In genomic region chr5:134053840-134054338, GRCh38 we compare ENCODE assay signal across 9 cellular contexts. TPM values are rescaled to one million over a fixed set of nuclear protein-coding genes. Genes with fewer than 3 reads are reported as not detected.
DNase-seq lines count a peak whose midpoint lies in the region; ATAC-seq, FAIRE-seq and TF ChIP-seq lines count a peak whose summit lies in the region.
"Had no signal": no experiment of that assay in that cellular context is flagged by ENCODE, and none has a peak within 500 bp of the region (broad histone marks: within the 10 kb centered on the region; RNA-seq: fewer than 3 reads in every experiment).

No MANE protein-coding gene starts in this region.

- intact Hi-C loops in kidney (cut with DNase I) = no loop called here

- H3K9me3 ChIP-seq in kidney (ENCODE audit: control insufficient read depth in 1 of 2, low read length in 2 of 2) = no peaks in the 10 kb centered on the region
- no peaks in the 10 kb centered on the region for H3K9me3 ChIP-seq in endodermal cell (ENCODE audit: control insufficient read depth, low read length)
- no peaks in the 10 kb centered on the region for H3K9me3 ChIP-seq in hepatocyte (ENCODE audit: low read depth)
- H3K9me3 ChIP-seq: ovary had no signal

- no peaks in the 10 kb centered on the region for H3K79me2 ChIP-seq in hepatocyte

- TF ChIP-seq CTCF in AG10803 (conservative IDR thresholded peaks at IDR 0.05; ENCODE audit: low read length) (no peak), VCaP (conservative IDR thresholded peaks at IDR 0.05) (no peak), kidney (IDR thresholded peaks at IDR 0.05; ENCODE audit: borderline replicate concordance, extremely low read depth, insufficient read depth) (no peak), endodermal cell (conservative IDR thresholded peaks at IDR 0.05) (no peak), hepatocyte (IDR thresholded peaks at IDR 0.05; ENCODE audit: poor library complexity) (no peak)

- H3K36me3 Mint-ChIP-seq in endodermal cell (ENCODE audit: low read depth) = no peaks in the 10 kb centered on the region

- WGBS in endodermal cell (ENCODE audit: insufficient coverage in 1 of 2, insufficient read length in 1 of 2), 2 experiments = 65 to 67% methylated on average over 4 to 5 of the region's 5 CpGs
- WGBS in hepatocyte (ENCODE audit: low lambda C conversion rate, missing lambda C conversion rate) = 53% methylated on average over 5 of the region's 5 CpGs

- H3K4me3 ChIP-seq in AG10803 (ENCODE audit: low read length) = no peak overlapping the region
- H3K4me3 ChIP-seq in kidney (ENCODE audit: low read length in 2 of 2) = no peak overlapping the region
- no peak overlapping the region for H3K4me3 ChIP-seq in endodermal cell (ENCODE audit: low read length)
- H3K4me3 ChIP-seq in hepatocyte = no peak overlapping the region
- H3K4me3 ChIP-seq: ovary had no signal

- no peak overlapping the region for H3K4me3 Mint-ChIP-seq in endodermal cell

- no peak for ATAC-seq in GM21786 (IDR thresholded peaks at IDR 0.05; ENCODE audit: unreplicated experiment)

- no peaks in the 10 kb centered on the region for H3K36me3 ChIP-seq in kidney (ENCODE audit: control insufficient read depth in 1 of 2, insufficient read depth in 2 of 2, low read length in 2 of 2)
- no peaks in the 10 kb centered on the region for H3K36me3 ChIP-seq in endodermal cell (ENCODE audit: control insufficient read depth, insufficient read depth, low read length)
- H3K36me3 ChIP-seq in hepatocyte (replicated peaks; ENCODE audit: insufficient read depth, low read depth) = no peaks in the 10 kb centered on the region
- H3K36me3 ChIP-seq: ovary had no signal

- H4K20me1 ChIP-seq in hepatocyte (ENCODE audit: insufficient read depth, poor library complexity, severe bottlenecking) = no peaks in the 10 kb centered on the region

- no peaks in the 10 kb centered on the region for H3K9me3 Mint-ChIP-seq in endodermal cell

- no peak overlapping the region for H2AFZ ChIP-seq in hepatocyte

- peak; percentile 40 for DNase-seq in AG10803 (ENCODE audit: low read depth)
- DNase-seq in HT-29 (ENCODE audit: low spot score) = peak; percentile 91
- peak; percentile 81 for DNase-seq in kidney
- no peak for DNase-seq in endodermal cell
- no peak for DNase-seq in hepatocyte (ENCODE audit: low spot score)
- no peak for DNase-seq in activated CD8-positive, alpha-beta memory T cell treated with anti-CD3 and anti-CD28 coated beads, Interleukin-2, amount 50 U/mL, for 48 hours
- DNase-seq: ovary had no signal

- no peaks in the 10 kb centered on the region for H3K27me3 Mint-ChIP-seq in endodermal cell (ENCODE audit: insufficient read depth)

- no peaks in the 10 kb centered on the region for H3K27me3 ChIP-seq in endodermal cell (ENCODE audit: control insufficient read depth, insufficient read depth, low read length, poor library complexity, severe bottlenecking)
- H3K27me3 ChIP-seq in hepatocyte = no peaks in the 10 kb centered on the region
- H3K27me3 ChIP-seq: ovary had no signal

- no peak overlapping the region for H3K4me2 ChIP-seq in hepatocyte

- H3K27ac ChIP-seq in VCaP (peak overlapping the region; percentile 71), kidney (ENCODE audit: low read depth in 2 of 2, low read length in 2 of 2) (no peak overlapping the region), endodermal cell (ENCODE audit: low read depth, low read length) (no peak overlapping the region), hepatocyte (no peak overlapping the region)
- H3K27ac ChIP-seq: ovary had no signal

- no peak for FAIRE-seq in kidney (lab: Jason Lieb, UNC)

- no peak overlapping the region for H3K9ac ChIP-seq in kidney (ENCODE audit: low read length in 2 of 2)
- no peak overlapping the region for H3K9ac ChIP-seq in endodermal cell (ENCODE audit: extremely low read depth, low read length, poor library complexity, severe bottlenecking)

- H3K9me2 ChIP-seq in hepatocyte (replicated peaks; ENCODE audit: insufficient read depth) = no peaks in the 10 kb centered on the region

- H3K4me1 Mint-ChIP-seq in endodermal cell = peaks cover 10% of the 10 kb centered on the region

- no peak overlapping the region for H3K27ac Mint-ChIP-seq in endodermal cell

- H3K4me1 ChIP-seq in kidney (ENCODE audit: control insufficient read depth in 1 of 2, insufficient read depth in 1 of 2, low read depth in 1 of 2, low read length in 2 of 2) (no peaks in the 10 kb centered on the region), endodermal cell (ENCODE audit: control insufficient read depth, insufficient read depth, low read length) (no peaks in the 10 kb centered on the region), hepatocyte (ENCODE audit: insufficient read depth) (no peaks in the 10 kb centered on the region)

RNA-seq across cellular contexts. Expression of gene VDAC1, which starts 49.1 kb away (rescaled TPM):
- total RNA-seq in HT-29 (2014; rRNA removed; shearing (Covaris generic)) = 116 and 129 TPM in 2 replicates
- total RNA-seq in kidney (148 TPM), endodermal cell (100 to 1,000 TPM; 202 to 226 TPM), hepatocyte (282 and 286 TPM in 2 replicates)
- polyA plus RNA-seq in kidney (ENCODE audit: insufficient read depth, low read depth, low replicate concordance) (285 TPM), hepatocyte (196 and 216 TPM in 2 replicates)
- 205 TPM for polyA plus RNA-seq in endodermal cell (2013, experiment 1 of 2)
- polyA plus RNA-seq in endodermal cell (2013, experiment 2 of 2) = 193 TPM

Comparison
In these comparisons a context has a peak if more than half of its experiments do, and no peak if none do; other contexts are left out.
1. DNase-seq: peak in AG10803 (single experiment), HT-29 (single experiment) and kidney (single experiment); none in endodermal cell (single experiment), hepatocyte (single experiment) and activated CD8-positive, alpha-beta memory T cell treated with anti-CD3 and anti-CD28 coated beads, Interleukin-2, amount 50 U/mL, for 48 hours (single experiment).